Comparison of ENCODE assay signal across 8 cellular contexts in genomic region chr1:236394016-236394481, GRCh38. TPM values are rescaled to one million over a fixed set of nuclear protein-coding genes. Genes with fewer than 3 reads are reported as not detected.
DNase-seq lines count a peak whose midpoint lies in the region; ATAC-seq and TF ChIP-seq lines count a peak whose summit lies in the region.

Gene EDARADD, plus strand, starts transcription at chr1:236394286. Its CDS starts 159 bp downstream, at chr1:236394445.

- no peak for ATAC-seq in DND-41 (ENCODE audit: insufficient read depth, low read depth)
- no peak for ATAC-seq in activated CD4-positive, CD25-positive, alpha-beta regulatory T cell treated with anti-CD3 and anti-CD28 coated beads, Interleukin-2, amount 50 U/mL, for 24 hours

- H3K4me3 ChIP-seq in DND-41 (ENCODE audit: low read depth in 1 of 2, low read length in 2 of 2) (peak within 1 kb of the TSS; percentile 43 to 81), OCI-LY7 (ENCODE audit: low read depth, low read length, poor library complexity, severe bottlenecking) (no peak within 1 kb of the TSS)
- peak within 1 kb of the TSS; percentile 74 for H3K4me3 ChIP-seq in effector memory CD4-positive, alpha-beta T cell (ENCODE audit: insufficient read depth, low read depth, low read length, poor library complexity, severe bottlenecking)

- H3K4me2 ChIP-seq in DND-41 (ENCODE audit: insufficient read depth, low read length) (peak within 1 kb of the TSS; percentile 97), OCI-LY7 (ENCODE audit: low read length) (no peak within 1 kb of the TSS)

- H3K36me3 ChIP-seq in DND-41 (ENCODE audit: insufficient read depth, low read length) (no peaks in the 10 kb centered on the region), OCI-LY7 (ENCODE audit: insufficient read depth, low read length) (no peaks in the 10 kb centered on the region)
- H3K36me3 ChIP-seq in effector memory CD4-positive, alpha-beta T cell (ENCODE audit: control insufficient read depth, insufficient read depth, low read length) = no peaks in the 10 kb centered on the region

- H3K79me2 ChIP-seq in DND-41 (ENCODE audit: insufficient read depth, low read length) = no peaks in the 10 kb centered on the region
- no peaks in the 10 kb centered on the region for H3K79me2 ChIP-seq in OCI-LY7 (ENCODE audit: insufficient read depth, low read depth, low read length)

- no TSS peak for BruUV-seq in OCI-LY7 (replicated peaks; lab: Mats Ljungman, UMichigan)

- H3K4me1 ChIP-seq in DND-41 (ENCODE audit: insufficient read depth, low read length) (peaks cover 29% of the 10 kb centered on the region), OCI-LY7 (ENCODE audit: insufficient read depth, low read length, poor library complexity, severe bottlenecking) (no peaks in the 10 kb centered on the region)
- H3K4me1 ChIP-seq in effector memory CD4-positive, alpha-beta T cell (ENCODE audit: control insufficient read depth, insufficient read depth, low read length, poor library complexity, severe bottlenecking) = no peaks in the 10 kb centered on the region

- DNase-seq in DND-41 = no peak
- DNase-seq in OCI-LY7 (ENCODE audit: low spot score) = no peak
- DNase-seq in effector memory CD4-positive, alpha-beta T cell = no peak
- peak; percentile 60 for DNase-seq in non-pigmented ciliary epithelial cell (ENCODE audit: low read depth)
- no peak for DNase-seq in GM10248 (ENCODE audit: extremely low spot score)
- no peak for DNase-seq in stimulated activated CD4-positive, alpha-beta T cell treated with anti-CD3 and anti-CD28 coated beads, Interleukin-4, amount 100 ng/mL, for 24 hours
- no peak for DNase-seq in AG08395 (ENCODE audit: low spot score)

- TF ChIP-seq CTCF in DND-41 (IDR thresholded peaks at IDR 0.05; ENCODE audit: borderline replicate concordance, extremely low read depth, low read length, poor library complexity, severe bottlenecking) = no peak
- no peak for TF ChIP-seq CTCF in OCI-LY7 (conservative IDR thresholded peaks at IDR 0.05; ENCODE audit: low read length)
- no peak for TF ChIP-seq CTCF in GM10248 (IDR thresholded peaks at IDR 0.05; ENCODE audit: control extremely low read depth, extremely low read depth, low read depth, missing control alignments)

- intact Hi-C loops in OCI-LY7 (cut with micrococcal nuclease; ENCODE audit: unreplicated experiment) = no loop called here

- peak within 1 kb of the TSS; percentile 28; the same call in 1 of the 2 replicates for H3K27ac ChIP-seq in DND-41 (ENCODE audit: low read length)
- H3K27ac ChIP-seq in OCI-LY7 (ENCODE audit: low read depth, low read length, poor library complexity, severe bottlenecking) = no peak within 1 kb of the TSS
- peak within 1 kb of the TSS; percentile 56 for H3K27ac ChIP-seq in effector memory CD4-positive, alpha-beta T cell (ENCODE audit: insufficient read depth, low read length, poor library complexity, severe bottlenecking)

- CTCF ChIA-PET in OCI-LY7 (lab: Charles Lee; ENCODE audit: unreplicated experiment) = no interaction called here
- CTCF ChIA-PET in GM10248 (lab: Yijun Ruan, JAX) = interaction anchor here (0.7 to 1.3 kb wide), 3 partner anchors 12 to 75 kb away, joined by 3 to 4 read pairs (median 3); no protein-coding TSS in a partner anchor

- peaks cover 41% of the 10 kb centered on the region for H3K27me3 ChIP-seq in DND-41 (ENCODE audit: insufficient read depth, low read length, poor library complexity)
- peaks cover 5% of the 10 kb centered on the region for H3K27me3 ChIP-seq in effector memory CD4-positive, alpha-beta T cell (replicated peaks; ENCODE audit: control insufficient read depth, insufficient read depth, low read length, poor library complexity, severe bottlenecking)

- H2AFZ ChIP-seq in DND-41 (ENCODE audit: low read depth, low read length) (peak within 1 kb of the TSS; percentile 86), OCI-LY7 (ENCODE audit: low read length) (peak within 1 kb of the TSS; percentile 11)

- H3K9me2 ChIP-seq in OCI-LY7 (ENCODE audit: insufficient read depth, low read length) = no peaks in the 10 kb centered on the region

- POLR2A ChIA-PET in OCI-LY7 (lab: Charles Lee) (interaction anchor here (0.6 to 1.0 kb wide), 3 partner anchors 9 to 275 kb away, joined by 3 to 6 read pairs (median 3); no protein-coding TSS in a partner anchor), GM10248 (lab: Yijun Ruan, JAX) (no interaction called here)

- H3K9me3 ChIP-seq in DND-41 (ENCODE audit: insufficient read depth, low read length, severe bottlenecking) (no peaks in the 10 kb centered on the region), OCI-LY7 (ENCODE audit: low read length) (no peaks in the 10 kb centered on the region)
- H3K9me3 ChIP-seq in effector memory CD4-positive, alpha-beta T cell (ENCODE audit: control insufficient read depth, low read length) = no peaks in the 10 kb centered on the region

- H4K20me1 ChIP-seq in DND-41 (ENCODE audit: insufficient read depth, low read length) = no peaks in the 10 kb centered on the region
- H4K20me1 ChIP-seq in OCI-LY7 (ENCODE audit: insufficient read depth, low read length) = no peaks in the 10 kb centered on the region

- peak within 1 kb of the TSS; percentile 63 for H3K9ac ChIP-seq in DND-41 (ENCODE audit: low read depth, low read length)

RNA-seq across cellular contexts. Expression of gene EDARADD, which starts in this region (rescaled TPM):
- total RNA-seq in OCI-LY7 (2014; rRNA removed; shearing (Covaris generic)) = not detected in 2 replicates
- total RNA-seq in OCI-LY7 (2022) = not detected in 2 replicates
